24 cellular contexts compared by ENCODE assay signal in the genomic region with DNA sequence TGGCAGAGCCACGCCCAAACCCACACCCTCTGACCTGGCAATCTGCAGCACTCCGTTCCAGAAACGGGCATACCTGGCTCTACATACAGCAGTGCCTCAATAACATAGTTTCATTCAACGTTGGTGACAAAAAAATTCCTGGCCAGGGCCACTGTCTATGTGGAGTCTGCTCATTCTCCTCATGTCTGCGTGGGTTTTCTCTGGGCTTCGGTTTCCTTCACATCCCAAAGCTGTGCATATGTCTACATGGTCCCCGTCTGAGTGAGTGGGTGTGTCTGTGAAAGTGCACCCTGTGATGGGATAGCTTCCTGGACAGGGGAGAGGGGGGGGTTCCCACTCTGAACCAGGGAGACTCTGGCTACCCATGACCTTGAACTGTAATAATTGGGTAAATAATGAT. TPM values are rescaled to one million over a fixed set of nuclear protein-coding genes. Genes with fewer than 3 reads are reported as not detected.
A peak's percentile ranks its signal among the peaks of the same experiment; 100 is the strongest.
DNase-seq lines count a peak whose midpoint lies in the region; ATAC-seq and TF ChIP-seq lines count a peak whose summit lies in the region.
"Had no signal": no experiment of that assay in that cellular context is flagged by ENCODE, and none has a peak within 500 bp of the region (broad histone marks: within the 10 kb centered on the region; RNA-seq: fewer than 3 reads in every experiment).

No MANE protein-coding gene starts in this region.

- no peaks in the 10 kb centered on the region for H3K4me1 ChIP-seq in HEK293 (ENCODE audit: control insufficient read depth, insufficient read depth, low read length)
- no peaks in the 10 kb centered on the region for H3K4me1 ChIP-seq in GM23248 (ENCODE audit: insufficient read depth)

- no peaks in the 10 kb centered on the region for H3F3A ChIP-seq in GM23248 (ENCODE audit: insufficient read depth)

- TF ChIP-seq CTCF in HEK293 (tag by site-specific recombination; IDR thresholded peaks at IDR 0.05): no peak

- H3K27ac ChIP-seq in HEK293 (ENCODE audit: extremely low read depth, low read depth, low read length): no peak overlapping the region
- H3K27ac ChIP-seq in GM23248: no peak overlapping the region
- H3K27ac ChIP-seq: BLaER1 treated with 17β-estradiol and CSF1 and Interleukin-3, amounts not matched to agents 10 nM and 100 nM had no signal

- intact Hi-C loops in Right ventricle myocardium superior (cut with DNase I): no loop called here

- no peak overlapping the region for H3K4me3 ChIP-seq in HEK293 (ENCODE audit: low read depth, low read length)
- no peak overlapping the region for H3K4me3 ChIP-seq in GM23248
- H3K4me3 ChIP-seq: BLaER1 treated with 17β-estradiol and CSF1 and Interleukin-3, amounts not matched to agents 10 nM and 100 nM had no signal

- peaks cover 6% of the 10 kb centered on the region for H3K27me3 ChIP-seq in GM23248 (replicated peaks; ENCODE audit: insufficient read depth)

- no peaks in the 10 kb centered on the region for H4K20me1 ChIP-seq in GM23248 (ENCODE audit: insufficient read depth)
- H4K20me1 ChIP-seq: BLaER1 treated with 17β-estradiol and CSF1 and Interleukin-3, amounts not matched to agents 10 nM and 100 nM had no signal

- in situ Hi-C loops in Caki2 (cut with HindIII; ENCODE audit: low pct_unique_long_range_greater_than_20kb, low sequenced_read_pairs): no loop called here
- in situ Hi-C loops in GM23248 (cut with MboI): no loop called here

- no peaks in the 10 kb centered on the region for H3K79me2 ChIP-seq in GM23248 (ENCODE audit: insufficient read depth)

- H3K9me2 ChIP-seq in GM23248 (ENCODE audit: insufficient read depth): no peaks in the 10 kb centered on the region

- peak; percentile 56 for DNase-seq in Caki2 (ENCODE audit: low read depth)
- peak; percentile 15 for DNase-seq in RPMI8226
- DNase-seq in middle frontal gyrus (ENCODE audit: extremely low spot score, low spot score): peak; percentile 21
- no peak for DNase-seq in Right ventricle myocardium superior
- DNase-seq in SKM-1 (lab: John Stamatoyannopoulos, UW; ENCODE audit: unreplicated experiment): no peak
- no peak for DNase-seq in NCI-H2081 (lab: John Stamatoyannopoulos, UW)
- no peak for DNase-seq in GM23248
- DNase-seq: AML-193; CD4-positive, alpha-beta T cell; DMS79; EL; KG1; MM.1S; NCI-H1694; NCI-H2029 treated with DMSO at 0.1 percent for 48 hours; NCI-H2171; NCI-H226; NCI-H510A; NCI-H774; SHP77 had no signal

- H3K36me3 ChIP-seq in HEK293 (ENCODE audit: control insufficient read depth in 2 of 2, insufficient read depth in 1 of 2, low read length in 2 of 2) (no peaks in the 10 kb centered on the region; a peak in 1 of 3 replicates), GM23248 (ENCODE audit: low read depth) (no peaks in the 10 kb centered on the region)

- no peak overlapping the region for H3K9ac ChIP-seq in GM23248
- H3K9ac ChIP-seq: BLaER1 treated with 17β-estradiol and CSF1 and Interleukin-3, amounts not matched to agents 10 nM and 100 nM had no signal

- CTCF ChIA-PET in HEK293 (lab: Yijun Ruan, JAX): interaction anchor here (0.6 to 1.5 kb wide), 3 partner anchors 25 to 63 kb away, joined by 3 to 9 read pairs (median 3); no protein-coding TSS in a partner anchor

- H2AFZ ChIP-seq in GM23248: no peak overlapping the region

- H3K9me3 ChIP-seq in HEK293 (ENCODE audit: control insufficient read depth, insufficient read depth, low read depth, low read length) (no peaks in the 10 kb centered on the region), GM23248 (ENCODE audit: low read depth) (no peaks in the 10 kb centered on the region)

- POLR2A ChIA-PET in HEK293 (lab: Yijun Ruan, JAX): interaction anchor here (1.3 kb wide), 1 partner anchor 22 kb away, joined by 3 read pairs; no protein-coding TSS in a partner anchor

- no peak for ATAC-seq in Right ventricle myocardium superior (ENCODE audit: poor library complexity)

- 60 to 66% methylated on average over 7 of the region's 7 CpGs for WGBS in GM23248 (ENCODE audit: low coverage in 1 of 2, low lambda C conversion rate in 2 of 2, missing lambda C conversion rate in 2 of 2), 2 experiments

- no peak overlapping the region for H3K4me2 ChIP-seq in GM23248 (ENCODE audit: unreplicated experiment)
- H3K4me2 ChIP-seq: BLaER1 treated with 17β-estradiol and CSF1 and Interleukin-3, amounts not matched to agents 10 nM and 100 nM had no signal

TF ChIP-seq in HEK293, 187 proteins besides CTCF, POLR2A, EP300 and RAD21:
- TF ChIP-seq ZFHX2 (tag by site-specific recombination; conservative IDR thresholded peaks at IDR 0.05) (peak; percentile 50), KLF1 (tag by site-specific recombination; IDR thresholded peaks at IDR 0.05) (peak; percentile 50), KLF9 (tag by site-specific recombination; IDR thresholded peaks at IDR 0.05; ENCODE audit: low read depth) (0 out of 2 replicates have a peak, but pooled peaks have one; percentile 29), WT1 (tag by site-specific recombination; IDR thresholded peaks at IDR 0.05) (no peak)

RNA-seq across cellular contexts. Expression of a gene that starts 2.1 kb away (rescaled TPM):
- total RNA-seq in Caki2 (2014; rRNA removed; shearing (Covaris generic); ENCODE audit: low replicate concordance): 6.1 and 6.4 TPM in 2 replicates
- not detected for total RNA-seq in Right ventricle myocardium superior
- not detected in 2 replicates for total RNA-seq in GM23248 (2014; rRNA removed; shearing (Covaris generic))
- polyA plus RNA-seq in GM23248 (2016; fragmentation: Nextera tagmentation; extraction: Ambion mirVana): 0.04 TPM in 1 of 2 replicates, not detected in the other
- total RNA-seq: CD4-positive, alpha-beta T cell; RPMI7951; T-helper 1 cell treated with Interleukin-12 subunit alpha and Interleukin-12 subunit beta and Interleukin-4 antibody, amounts not matched to agents 30 ng/mL and 1 ng/mL, for 36 hours had no signal

RNA-seq across cellular contexts. Expression of a gene that starts 22.8 kb away (rescaled TPM):
- total RNA-seq in Caki2 (2014; rRNA removed; shearing (Covaris generic); ENCODE audit: low replicate concordance): 230 and 231 TPM in 2 replicates
- 20.3 TPM for total RNA-seq in Right ventricle myocardium superior
- total RNA-seq in GM23248 (2014; rRNA removed; shearing (Covaris generic)): 18.6 and 24.9 TPM in 2 replicates
- polyA plus RNA-seq in GM23248 (2016; fragmentation: Nextera tagmentation; extraction: Ambion mirVana): 32.4 and 34.5 TPM in 2 replicates

RNA-seq across cellular contexts. Expression of a gene that starts 23.0 kb away (rescaled TPM):
- total RNA-seq in Caki2 (2014; rRNA removed; shearing (Covaris generic); ENCODE audit: low replicate concordance): 56.4 and 85.2 TPM in 2 replicates
- 74.3 TPM for total RNA-seq in Right ventricle myocardium superior
- 1.8 and 3.4 TPM in 2 replicates for total RNA-seq in GM23248 (2014; rRNA removed; shearing (Covaris generic))
- polyA plus RNA-seq in GM23248 (2016; fragmentation: Nextera tagmentation; extraction: Ambion mirVana): 26.2 and 27.7 TPM in 2 replicates

Comparison
In these comparisons a context has a peak if more than half of its experiments do, and no peak if none do; other contexts are left out.
1. DNase-seq: peak in Caki2 (single experiment), RPMI8226 (single experiment) and middle frontal gyrus (single experiment); none in Right ventricle myocardium superior (single experiment), SKM-1 (single experiment), NCI-H2081 (0 of 2) and GM23248 (single experiment).
2. RNA of a gene that starts 23.0 kb away (total RNA-seq): 74.3 TPM in Right ventricle myocardium superior (single experiment) and 56.4 to 85.2 TPM in Caki2; 1.8 to 3.4 TPM in GM23248; every median in the first group is over 10 times any median in the second.